In the genomic region with DNA sequence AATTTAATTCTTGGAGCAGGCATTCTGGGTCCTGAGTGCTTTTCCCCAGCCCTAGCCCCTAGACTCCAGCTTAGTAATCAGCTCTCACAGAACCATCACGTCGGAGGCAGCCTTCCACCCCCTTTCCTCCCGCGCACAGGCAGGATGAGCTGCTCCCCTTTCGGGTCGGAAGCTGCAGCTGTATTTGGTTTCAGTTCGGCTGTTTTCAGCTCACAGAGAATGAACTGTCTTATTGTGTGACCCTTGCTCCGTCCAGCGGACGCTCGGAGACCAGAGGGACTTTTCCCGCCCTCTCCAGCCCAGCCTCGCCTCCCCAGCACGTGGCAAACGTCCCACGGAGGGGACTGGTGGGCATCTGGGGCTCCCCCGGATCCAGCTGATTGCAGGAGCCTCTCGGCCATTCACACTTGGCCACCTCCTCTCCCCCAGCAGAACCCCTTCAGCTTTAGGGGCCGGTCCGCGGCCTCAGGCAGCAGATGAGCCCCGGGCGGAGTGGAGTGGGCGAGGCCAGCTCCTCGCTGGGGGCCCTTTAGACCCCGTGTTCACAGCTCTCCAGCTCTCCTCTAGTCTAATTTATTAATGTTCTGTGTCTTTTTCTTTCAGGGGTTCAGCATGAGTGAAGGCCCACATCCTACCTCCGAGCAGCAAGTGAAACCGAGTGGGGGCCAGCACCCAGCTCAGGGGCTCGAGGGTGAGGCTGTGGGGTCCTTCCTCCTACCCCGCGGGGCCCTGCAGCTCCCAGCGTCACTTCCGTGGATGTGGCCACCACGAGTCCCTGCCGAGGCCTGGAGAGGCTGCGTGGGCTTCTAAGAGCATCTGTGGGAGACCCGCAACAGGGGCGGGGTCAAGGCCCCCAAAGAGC, we compare ENCODE assay signal across 1 cellular context.
TF ChIP-seq lines count a peak whose summit lies in the region.

No MANE protein-coding gene starts in this region.

TF ChIP-seq in A549, 52 proteins besides CTCF, POLR2A, EP300 and RAD21:
- TF ChIP-seq, protein P1, sequence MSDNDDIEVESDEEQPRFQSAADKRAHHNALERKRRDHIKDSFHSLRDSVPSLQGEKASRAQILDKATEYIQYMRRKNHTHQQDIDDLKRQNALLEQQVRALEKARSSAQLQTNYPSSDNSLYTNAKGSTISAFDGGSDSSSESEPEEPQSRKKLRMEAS (IDR thresholded peaks at IDR 0.05), result peak; percentile 74
- TF ChIP-seq, protein P2, sequence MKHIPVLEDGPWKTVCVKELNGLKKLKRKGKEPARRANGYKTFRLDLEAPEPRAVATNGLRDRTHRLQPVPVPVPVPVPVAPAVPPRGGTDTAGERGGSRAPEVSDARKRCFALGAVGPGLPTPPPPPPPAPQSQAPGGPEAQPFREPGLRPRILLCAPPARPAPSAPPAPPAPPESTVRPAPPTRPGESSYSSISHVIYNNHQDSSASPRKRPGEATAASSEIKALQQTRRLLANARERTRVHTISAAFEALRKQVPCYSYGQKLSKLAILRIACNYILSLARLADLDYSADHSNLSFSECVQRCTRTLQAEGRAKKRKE (CRISPR knock-in tag; IDR thresholded peaks at IDR 0.05; ENCODE audit: low read depth), result no peak
- TF ChIP-seq RARB (CRISPR knock-in tag; IDR thresholded peaks at IDR 0.05) (no peak), CHD2 (IDR thresholded peaks at IDR 0.05; ENCODE audit: low read length, partially characterized antibody) (no peak), PHF8 (IDR thresholded peaks at IDR 0.05; ENCODE audit: borderline replicate concordance, low read depth) (no peak), HOXB5 (CRISPR knock-in tag; IDR thresholded peaks at IDR 0.05) (no peak), KDM5A (IDR thresholded peaks at IDR 0.05) (no peak), TP53 (CRISPR knock-in tag; IDR thresholded peaks at IDR 0.05) (no peak), JUNB (IDR thresholded peaks at IDR 0.05) (no peak)
- TF ChIP-seq, protein P3, sequence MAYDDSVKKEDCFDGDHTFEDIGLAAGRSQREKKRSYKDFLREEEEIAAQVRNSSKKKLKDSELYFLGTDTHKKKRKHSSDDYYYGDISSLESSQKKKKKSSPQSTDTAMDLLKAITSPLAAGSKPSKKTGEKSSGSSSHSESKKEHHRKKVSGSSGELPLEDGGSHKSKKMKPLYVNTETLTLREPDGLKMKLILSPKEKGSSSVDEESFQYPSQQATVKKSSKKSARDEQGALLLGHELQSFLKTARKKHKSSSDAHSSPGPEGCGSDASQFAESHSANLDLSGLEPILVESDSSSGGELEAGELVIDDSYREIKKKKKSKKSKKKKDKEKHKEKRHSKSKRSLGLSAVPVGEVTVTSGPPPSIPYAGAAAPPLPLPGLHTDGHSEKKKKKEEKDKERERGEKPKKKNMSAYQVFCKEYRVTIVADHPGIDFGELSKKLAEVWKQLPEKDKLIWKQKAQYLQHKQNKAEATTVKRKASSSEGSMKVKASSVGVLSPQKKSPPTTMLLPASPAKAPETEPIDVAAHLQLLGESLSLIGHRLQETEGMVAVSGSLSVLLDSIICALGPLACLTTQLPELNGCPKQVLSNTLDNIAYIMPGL (CRISPR knock-in tag; IDR thresholded peaks at IDR 0.05; ENCODE audit: borderline replicate concordance), result no peak
- TF ChIP-seq, protein P4, sequence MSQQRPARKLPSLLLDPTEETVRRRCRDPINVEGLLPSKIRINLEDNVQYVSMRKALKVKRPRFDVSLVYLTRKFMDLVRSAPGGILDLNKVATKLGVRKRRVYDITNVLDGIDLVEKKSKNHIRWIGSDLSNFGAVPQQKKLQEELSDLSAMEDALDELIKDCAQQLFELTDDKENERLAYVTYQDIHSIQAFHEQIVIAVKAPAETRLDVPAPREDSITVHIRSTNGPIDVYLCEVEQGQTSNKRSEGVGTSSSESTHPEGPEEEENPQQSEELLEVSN (IDR thresholded peaks at IDR 0.05; ENCODE audit: borderline replicate concordance, low read depth), result peak; percentile 89
